In genomic region chr7:131648491-131648890, GRCh38 we compare ENCODE assay signal across 29 cellular contexts.
A peak's percentile ranks its signal among the peaks of the same experiment; 100 is the strongest.
DNase-seq lines count a peak whose midpoint lies in the region; ATAC-seq and TF ChIP-seq lines count a peak whose summit lies in the region.
"Had no signal": no experiment of that assay in that cellular context is flagged by ENCODE, and none has a peak within 500 bp of the region (broad histone marks: within the 10 kb centered on the region; RNA-seq: fewer than 3 reads in every experiment).

No MANE protein-coding gene starts in this region.

- H3K4me2 ChIP-seq in hepatocyte = no peak overlapping the region
- H3K4me2 ChIP-seq: KMS-11 had no signal

- no peaks in the 10 kb centered on the region for H3K9me3 ChIP-seq in hepatocyte (ENCODE audit: low read depth)
- H3K9me3 ChIP-seq in CD8-positive, alpha-beta T cell (ENCODE audit: low read length) = no peaks in the 10 kb centered on the region
- H3K9me3 ChIP-seq: prostate gland had no signal

- POLR2A ChIA-PET in CD8-positive, alpha-beta T cell (lab: Charles Lee) = no interaction called here

- ATAC-seq in sciatic nerve = peak; percentile 64
- ATAC-seq in HG03039 (IDR thresholded peaks at IDR 0.05; ENCODE audit: unreplicated experiment) = no peak
- ATAC-seq in effector memory CD8-positive, alpha-beta T cell (replicated peaks) = no peak
- ATAC-seq in CD8-positive, alpha-beta T cell = no peak
- ATAC-seq: natural killer cell; stimulated activated naive CD8-positive, alpha-beta T cell treated with anti-CD3 and anti-CD28 coated beads, Interleukin-15, amount 100 ng/mL, for 72 hours; T-helper 17 cell had no signal

- no peaks in the 10 kb centered on the region for H3K9me3 Mint-ChIP-seq in progenitor cell of endocrine pancreas (ENCODE audit: low read depth)
- H3K9me3 Mint-ChIP-seq in effector memory CD8-positive, alpha-beta T cell = no peaks in the 10 kb centered on the region
- H3K9me3 Mint-ChIP-seq in CD8-positive, alpha-beta T cell = no peaks in the 10 kb centered on the region
- H3K9me3 Mint-ChIP-seq: CD14-positive monocyte; memory B cell; natural killer cell; stimulated activated naive CD8-positive, alpha-beta T cell treated with anti-CD3 and anti-CD28 coated beads, Interleukin-15, amount 100 ng/mL, for 72 hours had no signal

- H3K4me1 Mint-ChIP-seq in progenitor cell of endocrine pancreas (ENCODE audit: low read depth) = peaks cover 6% of the 10 kb centered on the region
- H3K4me1 Mint-ChIP-seq in effector memory CD8-positive, alpha-beta T cell (ENCODE audit: low read depth in 2 of 2) = no peaks in the 10 kb centered on the region
- no peaks in the 10 kb centered on the region for H3K4me1 Mint-ChIP-seq in CD8-positive, alpha-beta T cell (ENCODE audit: low read depth)
- H3K4me1 Mint-ChIP-seq: CD14-positive monocyte; memory B cell; natural killer cell; stimulated activated naive CD8-positive, alpha-beta T cell treated with anti-CD3 and anti-CD28 coated beads, Interleukin-15, amount 100 ng/mL, for 72 hours had no signal

- no peaks in the 10 kb centered on the region for H3K79me2 ChIP-seq in hepatocyte

- H3K9me2 ChIP-seq in hepatocyte (replicated peaks; ENCODE audit: insufficient read depth) = no peaks in the 10 kb centered on the region

- H3K36me3 Mint-ChIP-seq in progenitor cell of endocrine pancreas (ENCODE audit: insufficient read depth) = no peaks in the 10 kb centered on the region
- no peaks in the 10 kb centered on the region for H3K36me3 Mint-ChIP-seq in effector memory CD8-positive, alpha-beta T cell (ENCODE audit: insufficient read depth)
- no peaks in the 10 kb centered on the region for H3K36me3 Mint-ChIP-seq in CD8-positive, alpha-beta T cell
- H3K36me3 Mint-ChIP-seq: CD14-positive monocyte, memory B cell, natural killer cell had no signal

- no peak overlapping the region for H2AFZ ChIP-seq in hepatocyte

- no peaks in the 10 kb centered on the region for H4K20me1 ChIP-seq in hepatocyte (ENCODE audit: insufficient read depth, poor library complexity, severe bottlenecking)

- no peak overlapping the region for H3K27ac Mint-ChIP-seq in progenitor cell of endocrine pancreas
- H3K27ac Mint-ChIP-seq in effector memory CD8-positive, alpha-beta T cell = no peak overlapping the region
- no peak overlapping the region for H3K27ac Mint-ChIP-seq in CD8-positive, alpha-beta T cell
- H3K27ac Mint-ChIP-seq: memory B cell; natural killer cell; stimulated activated naive CD8-positive, alpha-beta T cell treated with anti-CD3 and anti-CD28 coated beads, Interleukin-15, amount 100 ng/mL, for 72 hours; T-helper 17 cell had no signal

- TF ChIP-seq CTCF in hepatocyte (IDR thresholded peaks at IDR 0.05; ENCODE audit: poor library complexity) (no peak), progenitor cell of endocrine pancreas (IDR thresholded peaks at IDR 0.05; ENCODE audit: unreplicated experiment) (no peak)
- TF ChIP-seq CTCF in CD8-positive, alpha-beta T cell (IDR thresholded peaks at IDR 0.05) = no peak

- no peak overlapping the region for H3K4me3 Mint-ChIP-seq in progenitor cell of endocrine pancreas (ENCODE audit: low read depth)
- H3K4me3 Mint-ChIP-seq in effector memory CD8-positive, alpha-beta T cell = no peak overlapping the region
- no peak overlapping the region for H3K4me3 Mint-ChIP-seq in CD8-positive, alpha-beta T cell
- H3K4me3 Mint-ChIP-seq: CD14-positive monocyte; memory B cell; natural killer cell; stimulated activated naive CD8-positive, alpha-beta T cell treated with anti-CD3 and anti-CD28 coated beads, Interleukin-15, amount 100 ng/mL, for 72 hours; T-helper 17 cell had no signal

- H3K4me3 ChIP-seq in hepatocyte = no peak overlapping the region
- H3K4me3 ChIP-seq in CD8-positive, alpha-beta T cell (ENCODE audit: low read depth, low read length) = no peak overlapping the region
- H3K4me3 ChIP-seq: coronary artery, prostate gland had no signal

- no peaks in the 10 kb centered on the region for H3K27me3 ChIP-seq in hepatocyte
- H3K27me3 ChIP-seq in CD8-positive, alpha-beta T cell (ENCODE audit: insufficient read depth, low read length) = no peaks in the 10 kb centered on the region

- no peaks in the 10 kb centered on the region for H3K36me3 ChIP-seq in hepatocyte (replicated peaks; ENCODE audit: insufficient read depth, low read depth)
- H3K36me3 ChIP-seq in CD8-positive, alpha-beta T cell (ENCODE audit: insufficient read depth, low read length) = no peaks in the 10 kb centered on the region
- H3K36me3 ChIP-seq: prostate gland had no signal

- CTCF ChIA-PET in CD8-positive, alpha-beta T cell (lab: Charles Lee) = interaction anchor here (0.7 kb wide), 1 partner anchor 15 kb away, joined by 3 read pairs; no protein-coding TSS in a partner anchor

- DNase-seq in ELF-1 (ENCODE audit: low read depth, low spot score) (peak; percentile 92), SW480 (ENCODE audit: low spot score) (peak; percentile 44), hepatocyte (ENCODE audit: low spot score) (peak; percentile 36), sciatic nerve (ENCODE audit: low spot score) (no peak), progenitor cell of endocrine pancreas (ENCODE audit: low spot score, unreplicated experiment) (no peak)
- DNase-seq in effector memory CD8-positive, alpha-beta T cell = no peak
- DNase-seq in CD8-positive, alpha-beta T cell = no peak
- DNase-seq: activated CD4-positive, alpha-beta T cell treated with anti-CD3 and anti-CD28 coated beads, Interleukin-2, amount 50 U/mL, for 4 hours; activated effector memory CD4-positive, alpha-beta T cell treated with Interleukin-2 at 50 U/mL for 16 hours; DMS 273 treated with DMSO at 0.1 percent for 48 hours; hypothalamus; kidney; MV-4-11; natural killer cell; NCI-H187 treated with DMSO at 0.1 percent for 48 hours; NCI-H2227 treated with DMSO at 0.1 percent for 48 hours; NCI-H82; OCI-M1; SIG-M5; stimulated activated CD4-positive, alpha-beta T cell treated with anti-CD3 and anti-CD28 coated beads, Interleukin-4, amount 100 ng/mL, for 24 hours; stimulated activated naive CD8-positive, alpha-beta T cell treated with anti-CD3 and anti-CD28 coated beads, Interleukin-15, amount 100 ng/mL, for 72 hours; T-helper 17 cell had no signal

- H3K27ac ChIP-seq in hepatocyte = peak overlapping the region; percentile 37
- H3K27ac ChIP-seq in CD8-positive, alpha-beta T cell (ENCODE audit: low read depth, low read length) = no peak overlapping the region
- H3K27ac ChIP-seq: KMS-11, prostate gland, VCaP had no signal

- H3K4me1 ChIP-seq in hepatocyte (ENCODE audit: insufficient read depth) = peaks cover 7% of the 10 kb centered on the region
- H3K4me1 ChIP-seq in CD8-positive, alpha-beta T cell (ENCODE audit: insufficient read depth, low read length) = no peaks in the 10 kb centered on the region
- H3K4me1 ChIP-seq: prostate gland had no signal

- 13% methylated on average over 3 of the region's 3 CpGs for WGBS in hepatocyte (ENCODE audit: low lambda C conversion rate, missing lambda C conversion rate)

- intact Hi-C loops in sciatic nerve (cut with DNase I) = no loop called here
- intact Hi-C loops in CD8-positive, alpha-beta T cell (cut with DNase I, micrococcal nuclease) = no loop called here

- peaks cover 16% of the 10 kb centered on the region for H3K27me3 Mint-ChIP-seq in progenitor cell of endocrine pancreas
- H3K27me3 Mint-ChIP-seq in effector memory CD8-positive, alpha-beta T cell = peaks cover 11 to 14% of the 10 kb centered on the region in 2 donors
- H3K27me3 Mint-ChIP-seq in CD8-positive, alpha-beta T cell (ENCODE audit: low read depth) = peaks cover 10% of the 10 kb centered on the region

Comparison
In these comparisons a context has a peak if more than half of its experiments do, and no peak if none do; other contexts are left out.
1. DNase-seq: peak in ELF-1 (single experiment), SW480 (single experiment) and hepatocyte (single experiment); none in sciatic nerve (single experiment), progenitor cell of endocrine pancreas (single experiment), effector memory CD8-positive, alpha-beta T cell (0 of 3) and CD8-positive, alpha-beta T cell (0 of 7).